Comparison of ENCODE assay signal across 11 cellular contexts in genomic region chr4:130028552-130028951, GRCh38.
DNase-seq lines count a peak whose midpoint lies in the region; ATAC-seq and TF ChIP-seq lines count a peak whose summit lies in the region.
"Had no signal": no experiment of that assay in that cellular context is flagged by ENCODE, and none has a peak within 500 bp of the region (broad histone marks: within the 10 kb centered on the region; RNA-seq: fewer than 3 reads in every experiment).

No MANE protein-coding gene starts in this region.

- intact Hi-C loops in aorta (cut with DNase I), result no loop called here

- no peaks in the 10 kb centered on the region for H3K4me1 ChIP-seq in aorta (ENCODE audit: control insufficient read depth in 1 of 2, insufficient read depth in 2 of 2, low read length in 2 of 2)
- H3K4me1 ChIP-seq: Peyer's patch had no signal

- peak; percentile 92 for ATAC-seq in HG02763 (IDR thresholded peaks at IDR 0.05; ENCODE audit: unreplicated experiment)
- peak; percentile 90 for ATAC-seq in memory B cell (ENCODE audit: low read depth)
- ATAC-seq in omental fat pad (ENCODE audit: low FRiP score), result no peak
- ATAC-seq in aorta (ENCODE audit: low FRiP score), result no peak
- ATAC-seq: HepG2 had no signal

- no peaks in the 10 kb centered on the region for H3K9me3 Mint-ChIP-seq in memory B cell

- peak; percentile 27 for DNase-seq in GM19238 (ENCODE audit: insufficient read length, low spot score)
- DNase-seq in Kasumi-1 (lab: John Stamatoyannopoulos, UW), result peak; percentile 91 to 93
- peak in 1 of 2 donors; percentile 3 for DNase-seq in memory B cell (ENCODE audit: low spot score in 2 of 2)
- DNase-seq in omental fat pad (ENCODE audit: low spot score), result no peak
- DNase-seq in aorta, result no peak
- DNase-seq in NCI-H2081 treated with DMSO at 0.1 percent for 48 hours (lab: John Stamatoyannopoulos, UW), result no peak
- DNase-seq in NCI-H510A (lab: John Stamatoyannopoulos, UW), result no peak
- DNase-seq: central memory CD4-positive, alpha-beta T cell; Peyer's patch had no signal

- peaks cover 5% of the 10 kb centered on the region for H3K4me1 Mint-ChIP-seq in memory B cell

- H3K9me3 ChIP-seq in aorta (ENCODE audit: control insufficient read depth, low read length), result no peaks in the 10 kb centered on the region
- H3K9me3 ChIP-seq: Peyer's patch had no signal

- no peaks in the 10 kb centered on the region for H3K36me3 ChIP-seq in aorta (ENCODE audit: control insufficient read depth in 1 of 2, insufficient read depth in 2 of 2, low read length in 1 of 2)
- H3K36me3 ChIP-seq: Peyer's patch had no signal

- no peaks in the 10 kb centered on the region for H3K27me3 ChIP-seq in aorta (ENCODE audit: control insufficient read depth in 1 of 2, insufficient read depth in 2 of 2, low read length in 1 of 2)
- H3K27me3 ChIP-seq: Peyer's patch had no signal

- WGBS in aorta, 2 donors, result 16 to 28% methylated on average over 3 of the region's 3 CpGs

- no peak overlapping the region for H3K4me3 ChIP-seq in aorta (ENCODE audit: low read length in 2 of 2)
- H3K4me3 ChIP-seq: Peyer's patch had no signal

- no peak overlapping the region for H3K4me3 Mint-ChIP-seq in memory B cell

- H3K27ac Mint-ChIP-seq in memory B cell, result no peak overlapping the region

- no peaks in the 10 kb centered on the region for H3K36me3 Mint-ChIP-seq in memory B cell

- H3K27me3 Mint-ChIP-seq in memory B cell, result no peaks in the 10 kb centered on the region

- TF ChIP-seq CTCF in omental fat pad (IDR thresholded peaks at IDR 0.05), result no peak

- no peak overlapping the region for H3K27ac ChIP-seq in aorta (ENCODE audit: low read depth in 1 of 2, low read length in 2 of 2)
- H3K27ac ChIP-seq: Peyer's patch had no signal

Comparison
In these comparisons a context has a peak if more than half of its experiments do, and no peak if none do; other contexts are left out.
1. DNase-seq: peak in GM19238 (single experiment) and Kasumi-1 (2 of 2); none in omental fat pad (single experiment), aorta (0 of 2), NCI-H2081 treated with DMSO at 0.1 percent for 48 hours (single experiment) and NCI-H510A (single experiment).
2. ATAC-seq: peak in HG02763 (single experiment) and memory B cell (single experiment); none in omental fat pad (single experiment) and aorta (single experiment).